Comparison of ENCODE assay signal across 8 cellular contexts in genomic region chr1:67683736-67684525, GRCh38. TPM values are rescaled to one million over a fixed set of nuclear protein-coding genes. Genes with fewer than 3 reads are reported as not detected.
DNase-seq lines count a peak whose midpoint lies in the region; ATAC-seq, FAIRE-seq and TF ChIP-seq lines count a peak whose summit lies in the region.

No MANE protein-coding gene starts in this region.

- peaks cover 24% of the 10 kb centered on the region for H3F3A ChIP-seq in PC-3 (ENCODE audit: low read length, unreplicated experiment)

- H3K9me3 Mint-ChIP-seq in astrocyte (ENCODE audit: unreplicated experiment) = no peaks in the 10 kb centered on the region
- no peaks in the 10 kb centered on the region for H3K9me3 Mint-ChIP-seq in stimulated activated memory B cell treated with anti-CD40 and anti-IgM and Interleukin-4, amounts not matched to agents 10 μg/mL and 1 μg/mL and 100 μg/mL, for 72 hours

- CTCF ChIA-PET in PC-3 (lab: Charles Lee) = interaction anchor here (1.5 to 1.7 kb wide), 2 partner anchors 17 to 76 kb away, joined by 7 to 26 read pairs; no protein-coding TSS in a partner anchor

- H3K27ac ChIP-seq in PC-3 (ENCODE audit: low read length) = peak overlapping the region; percentile 92
- H3K27ac ChIP-seq in astrocyte (ENCODE audit: low read depth, low read length) = peak overlapping the region; percentile 93

- FAIRE-seq in astrocyte (lab: Jason Lieb, UNC) = no peak

- H2AFZ ChIP-seq in PC-3 (ENCODE audit: low read length) = peak overlapping the region; percentile 69
- H2AFZ ChIP-seq in astrocyte (ENCODE audit: low read depth, low read length) = peak overlapping the region; percentile 33

- intact Hi-C loops in PC-3 (cut with micrococcal nuclease) = loop anchor here (1.0 to 10.0 kb wide), 3 partner anchors 65 to 701 kb away; no protein-coding TSS in a partner anchor

- POLR2A ChIA-PET in PC-3 (lab: Charles Lee; ENCODE audit: unreplicated experiment) = interaction anchor here (0.5 to 1.8 kb wide), 3 partner anchors 17 to 113 kb away, joined by 4 to 10 read pairs (median 5); no protein-coding TSS in a partner anchor

- H4K20me1 ChIP-seq in PC-3 (ENCODE audit: low read length) (peaks cover 27% of the 10 kb centered on the region), astrocyte (ENCODE audit: insufficient read depth, low read length) (peaks cover 34% of the 10 kb centered on the region)

- peak overlapping the region; percentile 94 for H3K4me3 Mint-ChIP-seq in astrocyte (ENCODE audit: unreplicated experiment)
- peak overlapping the region; percentile 90 for H3K4me3 Mint-ChIP-seq in stimulated activated memory B cell treated with anti-CD40 and anti-IgM and Interleukin-4, amounts not matched to agents 10 μg/mL and 1 μg/mL and 100 μg/mL, for 72 hours

- no peaks in the 10 kb centered on the region for H3K27me3 Mint-ChIP-seq in astrocyte (ENCODE audit: low read depth, unreplicated experiment)
- no peaks in the 10 kb centered on the region for H3K27me3 Mint-ChIP-seq in stimulated activated memory B cell treated with anti-CD40 and anti-IgM and Interleukin-4, amounts not matched to agents 10 μg/mL and 1 μg/mL and 100 μg/mL, for 72 hours

- H3K4me2 ChIP-seq in PC-3 (ENCODE audit: low read length) (peak overlapping the region; percentile 96), astrocyte (ENCODE audit: low read length) (peak overlapping the region; percentile 89)

- H3K4me1 ChIP-seq in PC-3 (ENCODE audit: insufficient read depth, low read length) = peaks cover 57% of the 10 kb centered on the region
- H3K4me1 ChIP-seq in astrocyte (ENCODE audit: insufficient read depth, low read length) = peaks cover 30% of the 10 kb centered on the region

- no peak for ATAC-seq in PC-3
- no peak for ATAC-seq in stimulated activated memory B cell treated with anti-CD40 and anti-IgM and Interleukin-4, amounts not matched to agents 10 μg/mL and 1 μg/mL and 100 μg/mL, for 72 hours
- ATAC-seq in HG02763 (IDR thresholded peaks at IDR 0.05; ENCODE audit: unreplicated experiment) = no peak
- ATAC-seq in HG03342 (IDR thresholded peaks at IDR 0.05; ENCODE audit: unreplicated experiment) = no peak
- ATAC-seq in GM21723 (IDR thresholded peaks at IDR 0.05; ENCODE audit: unreplicated experiment) = no peak

- peaks cover 22% of the 10 kb centered on the region for H3K36me3 ChIP-seq in PC-3 (ENCODE audit: low read depth, low read length)
- peaks cover 19% of the 10 kb centered on the region for H3K36me3 ChIP-seq in astrocyte (ENCODE audit: insufficient read depth, low read length)

- no TSS peak for BruUV-seq in PC-3 (replicated peaks; lab: Mats Ljungman, UMichigan)

- peaks cover 13% of the 10 kb centered on the region for H3K36me3 Mint-ChIP-seq in astrocyte (ENCODE audit: low read depth, unreplicated experiment)
- peaks cover 12% of the 10 kb centered on the region for H3K36me3 Mint-ChIP-seq in stimulated activated memory B cell treated with anti-CD40 and anti-IgM and Interleukin-4, amounts not matched to agents 10 μg/mL and 1 μg/mL and 100 μg/mL, for 72 hours

- H3K27ac Mint-ChIP-seq in astrocyte (ENCODE audit: unreplicated experiment) = peak overlapping the region; percentile 97
- peak overlapping the region; percentile 78 for H3K27ac Mint-ChIP-seq in stimulated activated memory B cell treated with anti-CD40 and anti-IgM and Interleukin-4, amounts not matched to agents 10 μg/mL and 1 μg/mL and 100 μg/mL, for 72 hours

- peak overlapping the region; percentile 73 for H3K9ac ChIP-seq in PC-3 (ENCODE audit: low read length)
- H3K9ac ChIP-seq in astrocyte (ENCODE audit: low read length) = peak overlapping the region; percentile 85

- H3K79me2 ChIP-seq in PC-3 (ENCODE audit: low read length) (peaks cover 35% of the 10 kb centered on the region), astrocyte (ENCODE audit: insufficient read depth, low read length) (peaks cover 37% of the 10 kb centered on the region)

- H3K4me3 ChIP-seq in PC-3 (ENCODE audit: low read length) (peak overlapping the region; percentile 87), astrocyte (ENCODE audit: insufficient read depth, low read depth, low read length) (peak overlapping the region; percentile 54)

- H3K4me1 Mint-ChIP-seq in astrocyte (ENCODE audit: low read depth, unreplicated experiment) = peaks cover 34% of the 10 kb centered on the region
- H3K4me1 Mint-ChIP-seq in stimulated activated memory B cell treated with anti-CD40 and anti-IgM and Interleukin-4, amounts not matched to agents 10 μg/mL and 1 μg/mL and 100 μg/mL, for 72 hours = peaks cover 25% of the 10 kb centered on the region

- no peaks in the 10 kb centered on the region for H3K9me2 ChIP-seq in PC-3 (replicated peaks; ENCODE audit: low read length)

- TF ChIP-seq CTCF in PC-3 (conservative IDR thresholded peaks at IDR 0.05; ENCODE audit: low read depth, low read length) (no peak), astrocyte (IDR thresholded peaks at IDR 0.05; ENCODE audit: insufficient read depth, low read depth, low read length) (no peak)

- H3K9me3 ChIP-seq in PC-3 (ENCODE audit: low read length) (no peaks in the 10 kb centered on the region), astrocyte (ENCODE audit: insufficient read depth, low read depth, low read length) (no peaks in the 10 kb centered on the region)

- DNase-seq in Daoy (ENCODE audit: low read depth) (peak; percentile 70), PC-3 (peak; percentile 78), astrocyte (ENCODE audit: low read depth) (peak; percentile 67), medulla oblongata (ENCODE audit: extremely low spot score) (peak; percentile 39)

- H3K27me3 ChIP-seq in PC-3 (ENCODE audit: low read length) (no peaks in the 10 kb centered on the region), astrocyte (ENCODE audit: insufficient read depth, low read length) (no peaks in the 10 kb centered on the region)

RNA-seq across cellular contexts. Expression of gene GADD45A, which starts 1.1 kb away (rescaled TPM):
- total RNA-seq in Daoy (2014; rRNA removed; shearing (Covaris generic)) = 81.7 and 82.6 TPM in 2 replicates
- total RNA-seq in PC-3 (2014; rRNA removed) = 129 and 153 TPM in 2 replicates
- total RNA-seq in astrocyte = 127 and 162 TPM in 2 replicates
